21 cellular contexts compared by ENCODE assay signal in genomic region chr3:184885112-184885511, GRCh38.
DNase-seq lines count a peak whose midpoint lies in the region; ATAC-seq, FAIRE-seq and TF ChIP-seq lines count a peak whose summit lies in the region.
"Had no signal": no experiment of that assay in that cellular context is flagged by ENCODE, and none has a peak within 500 bp of the region (broad histone marks: within the 10 kb centered on the region; RNA-seq: fewer than 3 reads in every experiment).

No MANE protein-coding gene starts in this region.

- H3K9me3 ChIP-seq in A549 (no peaks in the 10 kb centered on the region), MM.1S (replicated peaks; ENCODE audit: insufficient read depth, low read length) (no peaks in the 10 kb centered on the region), GM12878 (replicated peaks; ENCODE audit: control insufficient read depth, insufficient read depth, low read length) (no peaks in the 10 kb centered on the region)
- H3K9me3 ChIP-seq: BE2C had no signal

- H3F3A ChIP-seq in MM.1S (ENCODE audit: insufficient read depth, low read length) = peaks cover 15% of the 10 kb centered on the region

- SMC1A ChIA-PET in GM12878 (lab: Charles Lee; ENCODE audit: uncharacterized antibody, unreplicated experiment) = interaction anchor here (0.8 to 1.6 kb wide), 6 partner anchors 13 to 330 kb away, joined by 3 to 6 read pairs (median 3); no protein-coding TSS in a partner anchor

- H3K79me2 ChIP-seq in MM.1S (ENCODE audit: low read length) = no peaks in the 10 kb centered on the region
- H3K79me2 ChIP-seq in GM12878 (ENCODE audit: control insufficient read depth, insufficient read depth, low read length) = no peaks in the 10 kb centered on the region

- peaks cover 60% of the 10 kb centered on the region for H3K36me3 Mint-ChIP-seq in nephron progenitor cell (ENCODE audit: low read depth)
- H3K36me3 Mint-ChIP-seq in activated CD8-positive, alpha-beta T cell treated with anti-CD3 and anti-CD28 coated beads for 36 hours (ENCODE audit: low read depth) = peaks cover 10% of the 10 kb centered on the region

- DNase-seq in A549 (ENCODE audit: low read depth in 1 of 2, low spot score in 1 of 2) = no peak
- DNase-seq in MM.1S = no peak
- no peak for DNase-seq in GM12878 (ENCODE audit: low read depth, low spot score)
- no peak for DNase-seq in nephron progenitor cell
- no peak for DNase-seq in activated CD8-positive, alpha-beta T cell treated with anti-CD3 and anti-CD28 coated beads for 36 hours
- DNase-seq in AML-193 (lab: John Stamatoyannopoulos, UW) = no peak
- DNase-seq in ureter (ENCODE audit: low spot score) = no peak
- DNase-seq: 8988T; BE2C; C1 segment of cervical spinal cord; CD4-positive, CD25-positive, alpha-beta regulatory T cell; CD8-positive, alpha-beta memory T cell; COR-L47; HCEC 1CT; KG1 had no signal

- H3K27ac Mint-ChIP-seq in nephron progenitor cell = peak overlapping the region; percentile 40
- no peak overlapping the region for H3K27ac Mint-ChIP-seq in activated CD8-positive, alpha-beta T cell treated with anti-CD3 and anti-CD28 coated beads for 36 hours
- H3K27ac Mint-ChIP-seq: CD8-positive, alpha-beta memory T cell had no signal

- no peak overlapping the region for H3K27ac ChIP-seq in A549
- H3K27ac ChIP-seq in MM.1S (ENCODE audit: low read length) = peak overlapping the region; percentile 63; the same call in 1 of the 2 replicates
- H3K27ac ChIP-seq in GM12878 (ENCODE audit: control insufficient read depth, insufficient read depth) = no peak overlapping the region
- H3K27ac ChIP-seq: HL-60 had no signal

- H3K9me3 Mint-ChIP-seq in nephron progenitor cell = no peaks in the 10 kb centered on the region
- H3K9me3 Mint-ChIP-seq in activated CD8-positive, alpha-beta T cell treated with anti-CD3 and anti-CD28 coated beads for 36 hours = no peaks in the 10 kb centered on the region
- H3K9me3 Mint-ChIP-seq: CD4-positive, CD25-positive, alpha-beta regulatory T cell; CD8-positive, alpha-beta memory T cell had no signal

- TF ChIP-seq RAD21 in A549 (conservative IDR thresholded peaks at IDR 0.05 in 1 of 2, IDR thresholded peaks at IDR 0.05 in 1 of 2) (no peak), GM12878 (IDR thresholded peaks at IDR 0.05; ENCODE audit: insufficient read depth, low read depth, low read length) (no peak)

- peak overlapping the region; percentile 32 for H2AFZ ChIP-seq in MM.1S (ENCODE audit: low read length)
- H2AFZ ChIP-seq in GM12878 (ENCODE audit: control insufficient read depth, low read depth, low read length) = no peak overlapping the region

- peak overlapping the region; percentile 20; the same call in 1 of the 2 replicates for H3K9ac ChIP-seq in MM.1S (ENCODE audit: low read length)
- no peak overlapping the region for H3K9ac ChIP-seq in GM12878 (ENCODE audit: control insufficient read depth, insufficient read depth, low read length)

- TF ChIP-seq EP300 in A549 (IDR thresholded peaks at IDR 0.05) (no peak), GM12878 (IDR thresholded peaks at IDR 0.05; ENCODE audit: borderline replicate concordance in 1 of 2, control insufficient read depth in 1 of 2, low read depth in 2 of 2, low read length in 2 of 2) (no peak)

- RAD21 ChIA-PET in GM12878 (lab: Charles Lee; ENCODE audit: unreplicated experiment) = interaction anchor here (0.8 to 1.8 kb wide), 4 partner anchors 18 to 423 kb away, joined by 3 to 5 read pairs (median 4); no protein-coding TSS in a partner anchor

- no peak overlapping the region for H3K4me2 ChIP-seq in A549
- peak overlapping the region; percentile 53 for H3K4me2 ChIP-seq in MM.1S (ENCODE audit: low read depth, low read length)
- no peak overlapping the region for H3K4me2 ChIP-seq in GM12878 (ENCODE audit: control insufficient read depth, insufficient read depth)

- H3K27me3 ChIP-seq in MM.1S (replicated peaks; ENCODE audit: insufficient read depth, low read length) (no peaks in the 10 kb centered on the region), GM12878 (replicated peaks in 1 of 2; ENCODE audit: control insufficient read depth in 2 of 2, insufficient read depth in 2 of 2, low read length in 1 of 2) (no peaks in the 10 kb centered on the region)
- H3K27me3 ChIP-seq: BE2C had no signal

- H3K4me3 Mint-ChIP-seq in nephron progenitor cell = no peak overlapping the region
- no peak overlapping the region for H3K4me3 Mint-ChIP-seq in activated CD8-positive, alpha-beta T cell treated with anti-CD3 and anti-CD28 coated beads for 36 hours
- H3K4me3 Mint-ChIP-seq: CD4-positive, CD25-positive, alpha-beta regulatory T cell; CD8-positive, alpha-beta memory T cell; IgD-negative memory B cell had no signal

- intact Hi-C loops in GM12878 (cut with micrococcal nuclease; ENCODE audit: unreplicated experiment) = no loop called here
- intact Hi-C loops in activated CD8-positive, alpha-beta T cell treated with anti-CD3 and anti-CD28 coated beads for 36 hours (cut with micrococcal nuclease) = no loop called here

- H3K27me3 Mint-ChIP-seq in nephron progenitor cell (ENCODE audit: low read depth, poor library complexity) = no peaks in the 10 kb centered on the region
- H3K27me3 Mint-ChIP-seq in activated CD8-positive, alpha-beta T cell treated with anti-CD3 and anti-CD28 coated beads for 36 hours = no peaks in the 10 kb centered on the region
- H3K27me3 Mint-ChIP-seq: CD4-positive, CD25-positive, alpha-beta regulatory T cell; CD8-positive, alpha-beta memory T cell; IgD-negative memory B cell had no signal

- ATAC-seq in A549 = no peak
- ATAC-seq in GM12878 = no peak
- ATAC-seq in activated CD8-positive, alpha-beta T cell treated with anti-CD3 and anti-CD28 coated beads for 36 hours = no peak
- no peak for ATAC-seq in HG03432 (IDR thresholded peaks at IDR 0.05; ENCODE audit: unreplicated experiment)

- TF ChIP-seq CTCF in A549 (IDR thresholded peaks at IDR 0.05) (no peak), MM.1S (IDR thresholded peaks at IDR 0.05; ENCODE audit: low read length) (no peak), GM12878 (IDR thresholded peaks at IDR 0.05 in 2 of 3, conservative IDR thresholded peaks at IDR 0.05 in 1 of 3; ENCODE audit: control insufficient read depth in 2 of 3, extremely low read depth in 1 of 3, insufficient read depth in 1 of 3, low read depth in 3 of 3, low read length in 3 of 3) (no peak), nephron progenitor cell (IDR thresholded peaks at IDR 0.05) (no peak)
- no peak for TF ChIP-seq CTCF in activated CD8-positive, alpha-beta T cell treated with anti-CD3 and anti-CD28 coated beads for 36 hours (IDR thresholded peaks at IDR 0.05)

- no peaks in the 10 kb centered on the region for H3K4me1 ChIP-seq in A549
- H3K4me1 ChIP-seq in MM.1S (ENCODE audit: low read length) = peaks cover 18% of the 10 kb centered on the region
- H3K4me1 ChIP-seq in GM12878 (ENCODE audit: control insufficient read depth, insufficient read depth, low read length) = peaks cover 9% of the 10 kb centered on the region
- H3K4me1 ChIP-seq: BE2C had no signal

- WGBS in A549 (ENCODE audit: missing lambda C conversion rate) = 81% methylated on average over 4 of the region's 4 CpGs
- 88% methylated on average over 4 of the region's 4 CpGs for WGBS in GM12878 (ENCODE audit: insufficient coverage, insufficient replicate concordance, low lambda C conversion rate, missing lambda C conversion rate)

- no peaks in the 10 kb centered on the region for H3K4me1 Mint-ChIP-seq in nephron progenitor cell
- H3K4me1 Mint-ChIP-seq in activated CD8-positive, alpha-beta T cell treated with anti-CD3 and anti-CD28 coated beads for 36 hours (ENCODE audit: low read depth) = no peaks in the 10 kb centered on the region
- H3K4me1 Mint-ChIP-seq: CD8-positive, alpha-beta memory T cell had no signal

- H3K9me2 ChIP-seq in MM.1S (replicated peaks; ENCODE audit: insufficient read depth, low read length) = no peaks in the 10 kb centered on the region

- no peak for TF ChIP-seq POLR2A in A549 (IDR thresholded peaks at IDR 0.05; ENCODE audit: low read length)
- no peak for TF ChIP-seq POLR2A in GM12878 (IDR thresholded peaks at IDR 0.05; ENCODE audit: low read depth, low read length)

- no TSS peak for BruUV-seq in GM12878 (replicated peaks; lab: Mats Ljungman, UMichigan)

- CTCF ChIA-PET in A549 (lab: Yijun Ruan, JAX) (no interaction called here), GM12878 (lab: Yijun Ruan, JAX) (interaction anchor here (0.7 to 1.9 kb wide), 9 partner anchors 10 to 423 kb away, joined by 3 to 8 read pairs (median 5); no protein-coding TSS in a partner anchor)
- CTCF ChIA-PET in activated CD8-positive, alpha-beta T cell treated with anti-CD3 and anti-CD28 coated beads for 36 hours (lab: Charles Lee) = interaction anchor here (1.2 to 1.4 kb wide), 2 partner anchors 13 to 18 kb away, joined by 3 to 4 read pairs; no protein-coding TSS in a partner anchor

- H3K36me3 ChIP-seq in MM.1S (replicated peaks; ENCODE audit: insufficient read depth, low read length) (no peaks in the 10 kb centered on the region), GM12878 (ENCODE audit: control insufficient read depth in 2 of 2, insufficient read depth in 2 of 2, low read length in 1 of 2) (no peaks in the 10 kb centered on the region; a peak in 1 of 4 replicates)
- H3K36me3 ChIP-seq: BE2C had no signal

- H3K4me3 ChIP-seq in A549 (no peak overlapping the region), MM.1S (ENCODE audit: low read length) (peak overlapping the region; percentile 12; the same call in 1 of the 2 replicates), GM12878 (no peak overlapping the region)

- FAIRE-seq in A549 (lab: Jason Lieb, UNC) = no peak
- FAIRE-seq in GM12878 (lab: Jason Lieb, UNC) = no peak
- FAIRE-seq: D721Med, G401.6, H54 had no signal

- in situ Hi-C loops in GM12878 (cut with MboI) = no loop called here

- no peaks in the 10 kb centered on the region for H4K20me1 ChIP-seq in MM.1S (ENCODE audit: insufficient read depth, low read length)
- no peaks in the 10 kb centered on the region for H4K20me1 ChIP-seq in GM12878 (ENCODE audit: control insufficient read depth, insufficient read depth)

- POLR2A ChIA-PET in A549 (lab: Yijun Ruan, JAX) = no interaction called here
- POLR2A ChIA-PET in GM12878 (lab: Charles Lee) = no interaction called here
- POLR2A ChIA-PET in activated CD8-positive, alpha-beta T cell treated with anti-CD3 and anti-CD28 coated beads for 36 hours (lab: Charles Lee) = no interaction called here

TF ChIP-seq in GM12878, 131 proteins besides CTCF, POLR2A, EP300 and RAD21:
- TF ChIP-seq STAT3 (IDR thresholded peaks at IDR 0.05; ENCODE audit: low read depth, low read length) (0 out of 2 replicates have a peak, but pooled peaks have one; percentile 13), SP1 (IDR thresholded peaks at IDR 0.05; ENCODE audit: low read depth, low read length) (no peak)
